Comparison of ENCODE assay signal across 20 cellular contexts in genomic region chr12:22029991-22030390, GRCh38.
"Had no signal": no experiment of that assay in that cellular context is flagged by ENCODE, and none has a peak within 500 bp of the region (broad histone marks: within the 10 kb centered on the region; RNA-seq: fewer than 3 reads in every experiment).

No MANE protein-coding gene starts in this region.

- H3K36me3 ChIP-seq: gastrocnemius medialis, heart left ventricle, left lung, prostate gland, right atrium auricular region, sigmoid colon, stomach, tibial nerve, upper lobe of left lung had no signal

- H3K4me1 ChIP-seq: gastrocnemius medialis, left lung, prostate gland had no signal

- DNase-seq: dorsolateral prefrontal cortex; effector CD4-positive, alpha-beta T cell; foreskin fibroblast; gastrocnemius medialis; heart left ventricle; kidney; left lung; mesenchymal stem cell; mucosa of descending colon; naive B cell; sigmoid colon; stimulated activated CD4-positive, alpha-beta T cell treated with anti-CD3 and anti-CD28 coated beads, Interleukin-2, amount 100 ng/mL, for 24 hours; stimulated activated CD4-positive, alpha-beta T cell treated with anti-CD3 and anti-CD28 coated beads, Interleukin-4, amount 100 ng/mL, for 24 hours; stimulated activated naive CD4-positive, alpha-beta T cell treated with Interleukin-2 at 50 U/mL for 16 hours; stomach; upper lobe of left lung had no signal

- H3K27me3 ChIP-seq: dorsolateral prefrontal cortex, gastrocnemius medialis, heart left ventricle, hepatocyte, left lung, right atrium auricular region, sigmoid colon, stomach, tibial nerve, upper lobe of left lung had no signal

- H3K9me3 ChIP-seq: gastrocnemius medialis, heart left ventricle, left lung, mucosa of descending colon, prostate gland, right atrium auricular region, sigmoid colon, stomach, tibial nerve, upper lobe of left lung had no signal

- H3K4me3 ChIP-seq: dorsolateral prefrontal cortex, gastrocnemius medialis, heart left ventricle, hepatocyte, left lung, mucosa of descending colon, prostate gland, right atrium auricular region, sigmoid colon, stomach, tibial nerve, upper lobe of left lung had no signal
